In the genomic region with DNA sequence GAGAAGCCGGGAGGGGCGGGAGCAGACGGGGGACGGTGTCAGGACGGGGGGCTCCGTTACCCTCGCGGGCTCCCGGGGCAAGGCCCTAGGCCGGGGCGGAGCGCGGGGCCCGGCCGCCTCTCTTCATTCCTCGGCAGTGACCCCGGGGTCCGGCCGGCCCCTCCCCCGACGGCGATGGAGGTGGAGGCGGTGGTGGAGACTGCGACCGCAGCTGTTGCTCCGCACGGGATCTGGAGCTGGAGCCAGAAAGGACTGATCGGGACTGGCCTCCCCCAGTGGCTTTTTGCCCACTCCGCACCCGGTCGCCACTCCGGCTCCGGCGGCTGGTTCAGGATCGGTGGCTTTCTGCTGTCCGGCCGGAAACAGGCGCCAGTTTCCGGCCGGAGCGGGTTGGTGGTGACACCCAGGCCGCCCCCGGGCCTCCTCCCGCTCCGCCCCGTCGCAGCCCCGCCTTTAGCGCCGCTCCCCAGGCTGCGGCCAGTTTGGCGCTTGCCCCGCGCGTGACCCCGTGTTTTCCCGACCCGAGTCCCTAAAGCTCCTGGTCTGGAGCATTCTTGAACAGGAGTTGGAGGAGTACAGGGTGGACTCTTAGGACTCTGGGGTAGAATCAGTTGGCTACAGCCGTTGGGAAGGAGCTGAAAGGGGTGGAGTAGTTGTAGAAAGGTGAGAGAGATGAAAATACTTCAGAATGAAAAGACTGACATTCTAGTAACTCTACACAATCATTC, we compare ENCODE assay signal across 1 cellular context.
A peak's percentile ranks its signal among the peaks of the same experiment; 100 is the strongest.
TF ChIP-seq lines count a peak whose summit lies in the region.

TSS of gene OTUD7B (minus strand) at position 339 of the 728 bp plus-strand sequence. CDS start 33,216 bp downstream, outside the sequence.

TF ChIP-seq in GM12878, 131 proteins besides CTCF, POLR2A, EP300 and RAD21 (continued from another document and continues in another):
- TF ChIP-seq, protein P1, sequence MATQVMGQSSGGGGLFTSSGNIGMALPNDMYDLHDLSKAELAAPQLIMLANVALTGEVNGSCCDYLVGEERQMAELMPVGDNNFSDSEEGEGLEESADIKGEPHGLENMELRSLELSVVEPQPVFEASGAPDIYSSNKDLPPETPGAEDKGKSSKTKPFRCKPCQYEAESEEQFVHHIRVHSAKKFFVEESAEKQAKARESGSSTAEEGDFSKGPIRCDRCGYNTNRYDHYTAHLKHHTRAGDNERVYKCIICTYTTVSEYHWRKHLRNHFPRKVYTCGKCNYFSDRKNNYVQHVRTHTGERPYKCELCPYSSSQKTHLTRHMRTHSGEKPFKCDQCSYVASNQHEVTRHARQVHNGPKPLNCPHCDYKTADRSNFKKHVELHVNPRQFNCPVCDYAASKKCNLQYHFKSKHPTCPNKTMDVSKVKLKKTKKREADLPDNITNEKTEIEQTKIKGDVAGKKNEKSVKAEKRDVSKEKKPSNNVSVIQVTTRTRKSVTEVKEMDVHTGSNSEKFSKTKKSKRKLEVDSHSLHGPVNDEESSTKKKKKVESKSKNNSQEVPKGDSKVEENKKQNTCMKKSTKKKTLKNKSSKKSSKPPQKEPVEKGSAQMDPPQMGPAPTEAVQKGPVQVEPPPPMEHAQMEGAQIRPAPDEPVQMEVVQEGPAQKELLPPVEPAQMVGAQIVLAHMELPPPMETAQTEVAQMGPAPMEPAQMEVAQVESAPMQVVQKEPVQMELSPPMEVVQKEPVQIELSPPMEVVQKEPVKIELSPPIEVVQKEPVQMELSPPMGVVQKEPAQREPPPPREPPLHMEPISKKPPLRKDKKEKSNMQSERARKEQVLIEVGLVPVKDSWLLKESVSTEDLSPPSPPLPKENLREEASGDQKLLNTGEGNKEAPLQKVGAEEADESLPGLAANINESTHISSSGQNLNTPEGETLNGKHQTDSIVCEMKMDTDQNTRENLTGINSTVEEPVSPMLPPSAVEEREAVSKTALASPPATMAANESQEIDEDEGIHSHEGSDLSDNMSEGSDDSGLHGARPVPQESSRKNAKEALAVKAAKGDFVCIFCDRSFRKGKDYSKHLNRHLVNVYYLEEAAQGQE (IDR thresholded peaks at IDR 0.05; ENCODE audit: low read depth, low read length): no peak
- TF ChIP-seq, protein P2, sequence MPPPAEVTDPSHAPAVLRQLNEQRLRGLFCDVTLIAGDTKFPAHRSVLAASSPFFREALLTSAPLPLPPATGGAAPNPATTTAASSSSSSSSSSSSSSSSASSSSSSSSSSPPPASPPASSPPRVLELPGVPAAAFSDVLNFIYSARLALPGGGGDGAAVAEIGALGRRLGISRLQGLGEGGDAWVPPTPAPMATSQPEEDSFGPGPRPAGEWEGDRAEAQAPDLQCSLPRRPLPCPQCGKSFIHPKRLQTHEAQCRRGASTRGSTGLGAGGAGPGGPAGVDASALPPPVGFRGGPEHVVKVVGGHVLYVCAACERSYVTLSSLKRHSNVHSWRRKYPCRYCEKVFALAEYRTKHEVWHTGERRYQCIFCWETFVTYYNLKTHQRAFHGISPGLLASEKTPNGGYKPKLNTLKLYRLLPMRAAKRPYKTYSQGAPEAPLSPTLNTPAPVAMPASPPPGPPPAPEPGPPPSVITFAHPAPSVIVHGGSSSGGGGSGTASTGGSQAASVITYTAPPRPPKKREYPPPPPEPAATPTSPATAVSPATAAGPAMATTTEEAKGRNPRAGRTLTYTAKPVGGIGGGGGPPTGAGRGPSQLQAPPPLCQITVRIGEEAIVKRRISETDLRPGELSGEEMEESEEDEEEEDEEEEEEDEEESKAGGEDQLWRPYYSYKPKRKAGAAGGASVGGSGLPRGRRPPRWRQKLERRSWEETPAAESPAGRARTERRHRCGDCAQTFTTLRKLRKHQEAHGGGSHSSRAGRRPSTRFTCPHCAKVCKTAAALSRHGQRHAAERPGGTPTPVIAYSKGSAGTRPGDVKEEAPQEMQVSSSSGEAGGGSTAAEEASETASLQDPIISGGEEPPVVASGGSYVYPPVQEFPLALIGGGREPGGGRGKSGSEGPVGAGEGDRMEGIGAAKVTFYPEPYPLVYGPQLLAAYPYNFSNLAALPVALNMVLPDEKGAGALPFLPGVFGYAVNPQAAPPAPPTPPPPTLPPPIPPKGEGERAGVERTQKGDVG (CRISPR knock-in tag; IDR thresholded peaks at IDR 0.05): no peak
- TF ChIP-seq MEF2A (IDR thresholded peaks at IDR 0.05; ENCODE audit: insufficient read depth, low read depth, low read length) (0 out of 2 replicates have a peak, but pooled peaks have one; percentile 36), SPI1 (IDR thresholded peaks at IDR 0.05; ENCODE audit: borderline replicate concordance, insufficient read depth, low read depth, low read length) (no peak), NFXL1 (IDR thresholded peaks at IDR 0.05; ENCODE audit: borderline replicate concordance) (no peak), MXI1 (IDR thresholded peaks at IDR 0.05; ENCODE audit: low read depth, low read length) (no peak), PAX8 (IDR thresholded peaks at IDR 0.05) (no peak), SKIL (IDR thresholded peaks at IDR 0.05; ENCODE audit: low read depth, poor library complexity, severe bottlenecking) (no peak), CBX5 (IDR thresholded peaks at IDR 0.05; ENCODE audit: low read depth) (peak; percentile 45; the same call in 1 of the 2 replicates), CHD1 (IDR thresholded peaks at IDR 0.05; ENCODE audit: low read depth, low read length) (no peak; the same call in 1 of the 2 replicates), CHD2 (IDR thresholded peaks at IDR 0.05; ENCODE audit: borderline replicate concordance, low read depth, low read length) (peak; percentile 81; the same call in 1 of the 2 replicates), MAX (IDR thresholded peaks at IDR 0.05; ENCODE audit: low read depth, low read length) (peak; percentile 36), MYC (IDR thresholded peaks at IDR 0.05; ENCODE audit: insufficient read depth, insufficient read length, insufficient replicate concordance, low read length, severe bottlenecking) (no peak), PBX3 (IDR thresholded peaks at IDR 0.05; ENCODE audit: insufficient replicate concordance, low read depth, low read length) (no peak), IRF4 (IDR thresholded peaks at IDR 0.05; ENCODE audit: low read depth, low read length) (no peak), CEBPB (IDR thresholded peaks at IDR 0.05; ENCODE audit: borderline replicate concordance in 1 of 2, low read depth in 2 of 2, low read length in 2 of 2) (no peak), ZBTB40 (IDR thresholded peaks at IDR 0.05; ENCODE audit: borderline replicate concordance) (peak; percentile 97), ELK1 (IDR thresholded peaks at IDR 0.05; ENCODE audit: low read depth, low read length) (peak; percentile 83), HDAC2 (IDR thresholded peaks at IDR 0.05) (no peak), IRF5 (IDR thresholded peaks at IDR 0.05; ENCODE audit: borderline replicate concordance) (no peak), NR2C1 (IDR thresholded peaks at IDR 0.05) (peak; percentile 68), RAD51 (IDR thresholded peaks at IDR 0.05) (no peak)
- TF ChIP-seq, protein P3, sequence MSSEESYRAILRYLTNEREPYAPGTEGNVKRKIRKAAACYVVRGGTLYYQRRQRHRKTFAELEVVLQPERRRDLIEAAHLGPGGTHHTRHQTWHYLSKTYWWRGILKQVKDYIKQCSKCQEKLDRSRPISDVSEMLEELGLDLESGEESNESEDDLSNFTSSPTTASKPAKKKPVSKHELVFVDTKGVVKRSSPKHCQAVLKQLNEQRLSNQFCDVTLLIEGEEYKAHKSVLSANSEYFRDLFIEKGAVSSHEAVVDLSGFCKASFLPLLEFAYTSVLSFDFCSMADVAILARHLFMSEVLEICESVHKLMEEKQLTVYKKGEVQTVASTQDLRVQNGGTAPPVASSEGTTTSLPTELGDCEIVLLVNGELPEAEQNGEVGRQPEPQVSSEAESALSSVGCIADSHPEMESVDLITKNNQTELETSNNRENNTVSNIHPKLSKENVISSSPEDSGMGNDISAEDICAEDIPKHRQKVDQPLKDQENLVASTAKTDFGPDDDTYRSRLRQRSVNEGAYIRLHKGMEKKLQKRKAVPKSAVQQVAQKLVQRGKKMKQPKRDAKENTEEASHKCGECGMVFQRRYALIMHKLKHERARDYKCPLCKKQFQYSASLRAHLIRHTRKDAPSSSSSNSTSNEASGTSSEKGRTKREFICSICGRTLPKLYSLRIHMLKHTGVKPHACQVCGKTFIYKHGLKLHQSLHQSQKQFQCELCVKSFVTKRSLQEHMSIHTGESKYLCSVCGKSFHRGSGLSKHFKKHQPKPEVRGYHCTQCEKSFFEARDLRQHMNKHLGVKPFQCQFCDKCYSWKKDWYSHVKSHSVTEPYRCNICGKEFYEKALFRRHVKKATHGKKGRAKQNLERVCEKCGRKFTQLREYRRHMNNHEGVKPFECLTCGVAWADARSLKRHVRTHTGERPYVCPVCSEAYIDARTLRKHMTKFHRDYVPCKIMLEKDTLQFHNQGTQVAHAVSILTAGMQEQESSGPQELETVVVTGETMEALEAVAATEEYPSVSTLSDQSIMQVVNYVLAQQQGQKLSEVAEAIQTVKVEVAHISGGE (CRISPR knock-in tag; IDR thresholded peaks at IDR 0.05): peak; percentile 92
